ENCODE assay signal across 28 cellular contexts in genomic region chr16:78584213-78584860, GRCh38.
"Had no signal": no experiment of that assay in that cellular context is flagged by ENCODE, and none has a peak within 500 bp of the region (broad histone marks: within the 10 kb centered on the region; RNA-seq: fewer than 3 reads in every experiment).

No MANE protein-coding gene starts in this region.

- ATAC-seq: activated CD4-positive, alpha-beta T cell treated with anti-CD3 and anti-CD28 coated beads for 36 hours; activated CD8-positive, alpha-beta T cell treated with anti-CD3 and anti-CD28 coated beads, Interleukin-2, amount 10 ng/mL, durations not matched to agents 7 days and 5 days; activated T-cell treated with anti-CD3 and anti-CD28 coated beads, Interleukin-2, amount 50 U/mL, for 72 hours; body of pancreas; effector memory CD8-positive, alpha-beta T cell; left lung; mucosa of descending colon; natural killer cell treated with Interleukin-12 subunit alpha and Interleukin-12 subunit beta and Interleukin-15 and Interleukin-18, amount 100 ng/mL, for 72 hours; stimulated activated naive B cell treated with anti-CD40 and anti-IgM and Interleukin-4, amounts not matched to agents 10 μg/mL and 1 μg/mL and 100 μg/mL, for 72 hours had no signal

- H3K36me3 ChIP-seq: adrenal gland, left lung, sigmoid colon, suprapubic skin, tibial artery had no signal

- H3K4me3 ChIP-seq: adrenal gland, body of pancreas, left lung, lung, mucosa of descending colon, sigmoid colon, suprapubic skin, tibial artery had no signal

- H3K4me1 ChIP-seq: adrenal gland, body of pancreas, left lung, suprapubic skin, tibial artery had no signal

- DNase-seq: activated CD4-positive, alpha-beta T cell treated with anti-CD3 and anti-CD28 coated beads for 36 hours; activated CD4-positive, CD25-positive, alpha-beta regulatory T cell; activated CD8-positive, alpha-beta T cell treated with anti-CD3 and anti-CD28 coated beads, Interleukin-2, amount 10 ng/mL, durations not matched to agents 7 days and 5 days; activated naive CD4-positive, alpha-beta T cell treated with Interleukin-2 at 50 U/mL for 16 hours; activated naive CD8-positive, alpha-beta T cell treated with anti-CD3 and anti-CD28 coated beads for 36 hours; activated T-cell treated with anti-CD3 and anti-CD28 coated beads for 4 hours; activated T-cell treated with anti-CD3 and anti-CD28 coated beads, Interleukin-2, amount 50 U/mL, for 72 hours; adrenal gland; aorta; body of pancreas; cortex of kidney; effector memory CD8-positive, alpha-beta T cell; foreskin fibroblast; head of caudate nucleus; hypothalamus; immature natural killer cell; kidney glomerular epithelial cell; left lung; mucosa of descending colon; sigmoid colon; stimulated activated CD4-positive, alpha-beta T cell treated with anti-CD3 and anti-CD28 coated beads, Interleukin-15, amount 100 ng/mL, for 24 hours; stimulated activated CD4-positive, alpha-beta T cell treated with anti-CD3 and anti-CD28 coated beads, Interleukin-2, amount 100 ng/mL, for 24 hours; stimulated activated naive B cell treated with anti-CD40 and anti-IgM and Interleukin-4, amounts not matched to agents 10 μg/mL and 1 μg/mL and 100 μg/mL, for 72 hours; T-helper 1 cell; tibial artery had no signal

- H3K9me3 ChIP-seq: adrenal gland, body of pancreas, left lung, mucosa of descending colon, sigmoid colon, suprapubic skin, tibial artery had no signal

- H3K27me3 ChIP-seq: adrenal gland, body of pancreas, left lung, sigmoid colon, suprapubic skin, tibial artery had no signal

- H3K27ac ChIP-seq: adrenal gland, body of pancreas, left lung, sigmoid colon, suprapubic skin, tibial artery had no signal
